ENCODE assay signal across 16 cellular contexts in genomic region chr2:210007895-210008294, GRCh38. TPM values are rescaled to one million over a fixed set of nuclear protein-coding genes. Genes with fewer than 3 reads are reported as not detected.
DNase-seq lines count a peak whose midpoint lies in the region; ATAC-seq and TF ChIP-seq lines count a peak whose summit lies in the region.
"Had no signal": no experiment of that assay in that cellular context is flagged by ENCODE, and none has a peak within 500 bp of the region (broad histone marks: within the 10 kb centered on the region; RNA-seq: fewer than 3 reads in every experiment).

No MANE protein-coding gene starts in this region.

- no peaks in the 10 kb centered on the region for H3K9me3 ChIP-seq in lower lobe of right lung
- H3K9me3 ChIP-seq: psoas muscle, thoracic aorta had no signal

- H3K27ac Mint-ChIP-seq in central memory CD8-positive, alpha-beta T cell (ENCODE audit: low read depth): peak overlapping the region; percentile 44
- H3K27ac Mint-ChIP-seq: activated naive CD4-positive, alpha-beta T cell treated with anti-CD3 and anti-CD28 coated beads, Interleukin-2, amount 10 ng/mL, durations not matched to agents 7 days and 5 days had no signal

- H3K4me3 Mint-ChIP-seq in central memory CD8-positive, alpha-beta T cell: no peak overlapping the region
- H3K4me3 Mint-ChIP-seq: activated naive CD4-positive, alpha-beta T cell treated with anti-CD3 and anti-CD28 coated beads, Interleukin-2, amount 10 ng/mL, durations not matched to agents 7 days and 5 days had no signal

- intact Hi-C loops in lower lobe of right lung (cut with DNase I): no loop called here

- POLR2A ChIA-PET in GM10248 (lab: Yijun Ruan, JAX): no interaction called here

- H3K27ac ChIP-seq in lower lobe of right lung: no peak overlapping the region
- H3K27ac ChIP-seq: brain microvascular endothelial cell, psoas muscle, thoracic aorta had no signal

- ATAC-seq in HG02885 (IDR thresholded peaks at IDR 0.05; ENCODE audit: poor library complexity, unreplicated experiment): peak; percentile 31
- no peak for ATAC-seq in central memory CD8-positive, alpha-beta T cell (replicated peaks; ENCODE audit: extremely low read depth, poor library complexity, severe bottlenecking)
- peak; percentile 35 to 40 for ATAC-seq in lower lobe of right lung
- ATAC-seq: SK-N-SH treated with all-trans-retinoic acid at 6 μM for 48 hours had no signal

- H3K27me3 Mint-ChIP-seq in central memory CD8-positive, alpha-beta T cell: no peaks in the 10 kb centered on the region
- H3K27me3 Mint-ChIP-seq: activated naive CD4-positive, alpha-beta T cell treated with anti-CD3 and anti-CD28 coated beads, Interleukin-2, amount 10 ng/mL, durations not matched to agents 7 days and 5 days had no signal

- peaks cover 73% of the 10 kb centered on the region for H3K4me1 Mint-ChIP-seq in central memory CD8-positive, alpha-beta T cell

- no peak overlapping the region for H3K4me3 ChIP-seq in lower lobe of right lung
- H3K4me3 ChIP-seq: psoas muscle, thoracic aorta had no signal

- no peaks in the 10 kb centered on the region for H3K27me3 ChIP-seq in lower lobe of right lung (ENCODE audit: low read depth)
- H3K27me3 ChIP-seq: brain microvascular endothelial cell had no signal

- CTCF ChIA-PET in GM10248 (lab: Yijun Ruan, JAX): interaction anchor here (1.1 kb wide), 1 partner anchor 191 kb away, joined by 4 read pairs; no protein-coding TSS in a partner anchor

- H3K9me3 Mint-ChIP-seq in central memory CD8-positive, alpha-beta T cell: no peaks in the 10 kb centered on the region
- H3K9me3 Mint-ChIP-seq: activated naive CD4-positive, alpha-beta T cell treated with anti-CD3 and anti-CD28 coated beads, Interleukin-2, amount 10 ng/mL, durations not matched to agents 7 days and 5 days had no signal

- TF ChIP-seq CTCF in lower lobe of right lung (IDR thresholded peaks at IDR 0.05): no peak
- no peak for TF ChIP-seq CTCF in GM10248 (IDR thresholded peaks at IDR 0.05; ENCODE audit: control extremely low read depth, extremely low read depth, low read depth, missing control alignments)

- H3K4me1 ChIP-seq in lower lobe of right lung: peaks cover 45% of the 10 kb centered on the region

- DNase-seq in CD1c-positive myeloid dendritic cell (ENCODE audit: extremely low spot score) (peak; percentile 93), lower lobe of right lung (no peak), AG08396 (ENCODE audit: low spot score) (no peak), HPDE6-E6E7 (ENCODE audit: extremely low spot score) (no peak), GM10248 (ENCODE audit: extremely low spot score) (no peak)
- DNase-seq in central memory CD8-positive, alpha-beta T cell (ENCODE audit: low spot score in 2 of 2): no peak
- DNase-seq in activated CD4-positive, CD25-positive, alpha-beta regulatory T cell treated with anti-CD3 and anti-CD28 coated beads, Interleukin-2, amount 50 U/mL, for 72 hours: no peak
- DNase-seq: activated naive CD4-positive, alpha-beta T cell treated with anti-CD3 and anti-CD28 coated beads, Interleukin-2, amount 10 ng/mL, durations not matched to agents 7 days and 5 days; AML-193; brain microvascular endothelial cell; kidney; NCI-H2171; psoas muscle had no signal

- peaks cover 43% of the 10 kb centered on the region for H3K36me3 ChIP-seq in lower lobe of right lung

- H3K36me3 Mint-ChIP-seq in central memory CD8-positive, alpha-beta T cell (ENCODE audit: insufficient read depth): peaks cover 26% of the 10 kb centered on the region

RNA-seq across cellular contexts. Expression of gene RPE, which starts 5.5 kb away (rescaled TPM):
- 45.1 TPM for total RNA-seq in lower lobe of right lung
